In the genomic region with DNA sequence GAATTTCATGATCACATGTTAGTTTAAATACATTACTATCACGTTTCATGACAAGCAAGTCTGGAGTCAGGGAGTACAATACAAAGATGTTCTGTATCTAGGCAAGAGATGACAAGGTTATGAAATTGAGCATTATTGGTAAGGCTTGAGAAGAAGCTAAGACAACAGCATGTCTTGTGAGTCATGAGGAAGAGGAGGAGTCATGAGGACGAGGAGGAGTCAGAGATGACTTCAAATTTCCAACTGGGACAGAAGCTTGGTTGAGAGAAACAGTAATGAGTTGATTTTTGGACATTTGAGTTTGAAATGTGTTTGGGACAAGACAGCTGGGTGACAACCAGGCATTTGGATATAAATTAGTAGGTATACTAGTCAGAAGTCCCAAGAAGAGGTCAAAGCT, we compare ENCODE assay signal across 33 cellular contexts. TPM values are rescaled to one million over a fixed set of nuclear protein-coding genes. Genes with fewer than 3 reads are reported as not detected.
A peak's percentile ranks its signal among the peaks of the same experiment; 100 is the strongest.
DNase-seq lines count a peak whose midpoint lies in the region; ATAC-seq and TF ChIP-seq lines count a peak whose summit lies in the region.
"Had no signal": no experiment of that assay in that cellular context is flagged by ENCODE, and none has a peak within 500 bp of the region (broad histone marks: within the 10 kb centered on the region; RNA-seq: fewer than 3 reads in every experiment).

No MANE protein-coding gene starts in this region.

- H3K4me3 Mint-ChIP-seq in activated CD4-positive, alpha-beta T cell treated with anti-CD3 and anti-CD28 coated beads for 36 hours: no peak overlapping the region
- H3K4me3 Mint-ChIP-seq: CD4-positive, alpha-beta memory T cell; immature natural killer cell; natural killer cell treated with Interleukin-12 subunit alpha and Interleukin-12 subunit beta and Interleukin-15 and Interleukin-18, amount 100 ng/mL, for 72 hours had no signal

- DNase-seq in activated CD4-positive, alpha-beta T cell treated with anti-CD3 and anti-CD28 coated beads for 36 hours: no peak
- DNase-seq in activated CD4-positive, alpha-beta T cell treated with anti-CD3 and anti-CD28 coated beads for 1 hour: no peak
- DNase-seq in brain microvascular endothelial cell (peak; percentile 17), iris pigment epithelial cell (ENCODE audit: low read depth) (peak; percentile 71), iPS-NIHi7 (ENCODE audit: extremely low spot score) (no peak), SKM-1 (lab: John Stamatoyannopoulos, UW; ENCODE audit: unreplicated experiment) (no peak)
- DNase-seq in stimulated activated CD4-positive, alpha-beta T cell treated with anti-CD3 and anti-CD28 coated beads, Interleukin-12 subunit alpha, Interleukin-12 subunit beta, amount 100 ng/mL, for 4 hours: no peak
- DNase-seq: activated CD4-positive, alpha-beta T cell treated with anti-CD3 and anti-CD28 coated beads, Interleukin-2, amount 50 U/mL, for 1 hour; activated CD8-positive, alpha-beta memory T cell treated with anti-CD3 and anti-CD28 coated beads, Interleukin-2, amount 50 U/mL, for 48 hours; activated gamma-delta T cell; amniotic stem cell; CD4-positive, alpha-beta memory T cell; DMS 273 treated with DMSO at 0.1 percent for 48 hours; immature natural killer cell; left ventricle myocardium inferior; NCI-H1417; NCI-H2081; NCI-H226; NCI-H774; SK-N-SH; small intestine; stimulated activated CD4-positive, alpha-beta T cell treated with anti-CD3 and anti-CD28 coated beads, Interleukin-2, amount 100 ng/mL, for 24 hours; T-helper 2 cell had no signal

- H3K4me3 ChIP-seq in HEK293 (ENCODE audit: low read depth, low read length) (no peak overlapping the region), brain microvascular endothelial cell (ENCODE audit: low read depth, low read length) (no peak overlapping the region)
- H3K4me3 ChIP-seq: hepatocyte, left ventricle myocardium inferior, suprapubic skin had no signal

- H3K27me3 ChIP-seq in brain microvascular endothelial cell (replicated peaks): no peaks in the 10 kb centered on the region
- H3K27me3 ChIP-seq: hepatocyte, suprapubic skin had no signal

- ATAC-seq in activated CD4-positive, alpha-beta T cell treated with anti-CD3 and anti-CD28 coated beads for 36 hours: peak; percentile 79
- ATAC-seq: natural killer cell treated with Interleukin-12 subunit alpha and Interleukin-12 subunit beta and Interleukin-15 and Interleukin-18, amount 100 ng/mL, for 72 hours had no signal

- in situ Hi-C loops in brain microvascular endothelial cell (cut with HindIII; ENCODE audit: low pct_ligation_motif_present, low sequenced_read_pairs): no loop called here

- H3K9me3 Mint-ChIP-seq in activated CD4-positive, alpha-beta T cell treated with anti-CD3 and anti-CD28 coated beads for 36 hours (ENCODE audit: low read depth): no peaks in the 10 kb centered on the region
- H3K9me3 Mint-ChIP-seq: immature natural killer cell; natural killer cell treated with Interleukin-12 subunit alpha and Interleukin-12 subunit beta and Interleukin-15 and Interleukin-18, amount 100 ng/mL, for 72 hours had no signal

- H3K36me3 ChIP-seq in HEK293 (ENCODE audit: control insufficient read depth in 2 of 2, insufficient read depth in 1 of 2, low read length in 2 of 2) (no peaks in the 10 kb centered on the region), brain microvascular endothelial cell (replicated peaks) (no peaks in the 10 kb centered on the region)
- H3K36me3 ChIP-seq: left ventricle myocardium inferior, suprapubic skin had no signal

- no peaks in the 10 kb centered on the region for H3K9me3 ChIP-seq in HEK293 (ENCODE audit: control insufficient read depth, insufficient read depth, low read depth, low read length)
- H3K9me3 ChIP-seq: left ventricle myocardium inferior, SK-N-SH, suprapubic skin had no signal

- no peak overlapping the region for H3K27ac Mint-ChIP-seq in activated CD4-positive, alpha-beta T cell treated with anti-CD3 and anti-CD28 coated beads for 36 hours
- H3K27ac Mint-ChIP-seq: CD4-positive, alpha-beta memory T cell; immature natural killer cell; natural killer cell treated with Interleukin-12 subunit alpha and Interleukin-12 subunit beta and Interleukin-15 and Interleukin-18, amount 100 ng/mL, for 72 hours had no signal

- peaks cover 4% of the 10 kb centered on the region for H3K27me3 Mint-ChIP-seq in activated CD4-positive, alpha-beta T cell treated with anti-CD3 and anti-CD28 coated beads for 36 hours

- POLR2A ChIA-PET in activated CD4-positive, alpha-beta T cell treated with anti-CD3 and anti-CD28 coated beads for 36 hours (lab: Charles Lee): no interaction called here
- POLR2A ChIA-PET in HEK293 (lab: Yijun Ruan, JAX): no interaction called here

- peaks cover 5% of the 10 kb centered on the region for H3K4me1 Mint-ChIP-seq in activated CD4-positive, alpha-beta T cell treated with anti-CD3 and anti-CD28 coated beads for 36 hours
- H3K4me1 Mint-ChIP-seq: immature natural killer cell had no signal

- CTCF ChIA-PET in activated CD4-positive, alpha-beta T cell treated with anti-CD3 and anti-CD28 coated beads for 36 hours (lab: Charles Lee): interaction anchor here (1.1 to 1.5 kb wide), 2 partner anchors 15 to 42 kb away, joined by 3 to 4 read pairs; no protein-coding TSS in a partner anchor
- CTCF ChIA-PET in HEK293 (lab: Yijun Ruan, JAX): interaction anchor here (0.7 kb wide), 1 partner anchor 568 kb away, joined by 3 read pairs; no protein-coding TSS in a partner anchor

- TF ChIP-seq CTCF in HEK293 (tag by site-specific recombination; IDR thresholded peaks at IDR 0.05) (no peak), brain microvascular endothelial cell (IDR thresholded peaks at IDR 0.05; ENCODE audit: low read depth, low read length, missing control alignments) (no peak)

- no peaks in the 10 kb centered on the region for H3K4me1 ChIP-seq in HEK293 (ENCODE audit: control insufficient read depth, insufficient read depth, low read length)
- H3K4me1 ChIP-seq: suprapubic skin had no signal

- H3K27ac ChIP-seq in HEK293 (ENCODE audit: extremely low read depth, low read depth, low read length): no peak overlapping the region
- H3K27ac ChIP-seq in brain microvascular endothelial cell: no peak overlapping the region
- H3K27ac ChIP-seq: 22Rv1, hepatocyte, left ventricle myocardium inferior, suprapubic skin had no signal

- intact Hi-C loops in activated CD4-positive, alpha-beta T cell treated with anti-CD3 and anti-CD28 coated beads for 36 hours (cut with DNase I, micrococcal nuclease): no loop called here

- H3K36me3 Mint-ChIP-seq in activated CD4-positive, alpha-beta T cell treated with anti-CD3 and anti-CD28 coated beads for 36 hours (ENCODE audit: low read depth): no peaks in the 10 kb centered on the region
- H3K36me3 Mint-ChIP-seq: CD4-positive, alpha-beta memory T cell; immature natural killer cell; natural killer cell treated with Interleukin-12 subunit alpha and Interleukin-12 subunit beta and Interleukin-15 and Interleukin-18, amount 100 ng/mL, for 72 hours had no signal

TF ChIP-seq in HEK293, 187 proteins besides CTCF, POLR2A, EP300 and RAD21:
- TF ChIP-seq ZNF140 (tag by site-specific recombination; IDR thresholded peaks at IDR 0.05): no peak
- TF ChIP-seq, protein P1, sequence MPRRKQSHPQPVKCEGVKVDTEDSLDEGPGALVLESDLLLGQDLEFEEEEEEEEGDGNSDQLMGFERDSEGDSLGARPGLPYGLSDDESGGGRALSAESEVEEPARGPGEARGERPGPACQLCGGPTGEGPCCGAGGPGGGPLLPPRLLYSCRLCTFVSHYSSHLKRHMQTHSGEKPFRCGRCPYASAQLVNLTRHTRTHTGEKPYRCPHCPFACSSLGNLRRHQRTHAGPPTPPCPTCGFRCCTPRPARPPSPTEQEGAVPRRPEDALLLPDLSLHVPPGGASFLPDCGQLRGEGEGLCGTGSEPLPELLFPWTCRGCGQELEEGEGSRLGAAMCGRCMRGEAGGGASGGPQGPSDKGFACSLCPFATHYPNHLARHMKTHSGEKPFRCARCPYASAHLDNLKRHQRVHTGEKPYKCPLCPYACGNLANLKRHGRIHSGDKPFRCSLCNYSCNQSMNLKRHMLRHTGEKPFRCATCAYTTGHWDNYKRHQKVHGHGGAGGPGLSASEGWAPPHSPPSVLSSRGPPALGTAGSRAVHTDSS (tag by site-specific recombination; IDR thresholded peaks at IDR 0.05): peak; percentile 58; the same call in 1 of the 2 replicates

RNA-seq across cellular contexts. Expression of a gene that starts 4.3 kb away (rescaled TPM):
- not detected for total RNA-seq in activated CD4-positive, alpha-beta T cell treated with anti-CD3 and anti-CD28 coated beads for 36 hours
- total RNA-seq: cardiac septum; CD4-positive, alpha-beta memory T cell; dermis microvascular lymphatic vessel endothelial cell; fibroblast of villous mesenchyme; hepatocyte; natural killer cell treated with Interleukin-12 subunit alpha and Interleukin-12 subunit beta and Interleukin-15 and Interleukin-18, amount 100 ng/mL, for 72 hours; osteocyte; suprapubic skin; ureter had no signal

Comparison
In these comparisons a context has a peak if more than half of its experiments do, and no peak if none do; other contexts are left out.
1. DNase-seq: peak in brain microvascular endothelial cell (single experiment) and iris pigment epithelial cell (single experiment); none in activated CD4-positive, alpha-beta T cell treated with anti-CD3 and anti-CD28 coated beads for 36 hours (single experiment), activated CD4-positive, alpha-beta T cell treated with anti-CD3 and anti-CD28 coated beads for 1 hour (single experiment), iPS-NIHi7 (single experiment), stimulated activated CD4-positive, alpha-beta T cell treated with anti-CD3 and anti-CD28 coated beads, Interleukin-12 subunit alpha, Interleukin-12 subunit beta, amount 100 ng/mL, for 4 hours (single experiment) and SKM-1 (single experiment).